ENCODE assay signal across 1 cellular context in the genomic region with DNA sequence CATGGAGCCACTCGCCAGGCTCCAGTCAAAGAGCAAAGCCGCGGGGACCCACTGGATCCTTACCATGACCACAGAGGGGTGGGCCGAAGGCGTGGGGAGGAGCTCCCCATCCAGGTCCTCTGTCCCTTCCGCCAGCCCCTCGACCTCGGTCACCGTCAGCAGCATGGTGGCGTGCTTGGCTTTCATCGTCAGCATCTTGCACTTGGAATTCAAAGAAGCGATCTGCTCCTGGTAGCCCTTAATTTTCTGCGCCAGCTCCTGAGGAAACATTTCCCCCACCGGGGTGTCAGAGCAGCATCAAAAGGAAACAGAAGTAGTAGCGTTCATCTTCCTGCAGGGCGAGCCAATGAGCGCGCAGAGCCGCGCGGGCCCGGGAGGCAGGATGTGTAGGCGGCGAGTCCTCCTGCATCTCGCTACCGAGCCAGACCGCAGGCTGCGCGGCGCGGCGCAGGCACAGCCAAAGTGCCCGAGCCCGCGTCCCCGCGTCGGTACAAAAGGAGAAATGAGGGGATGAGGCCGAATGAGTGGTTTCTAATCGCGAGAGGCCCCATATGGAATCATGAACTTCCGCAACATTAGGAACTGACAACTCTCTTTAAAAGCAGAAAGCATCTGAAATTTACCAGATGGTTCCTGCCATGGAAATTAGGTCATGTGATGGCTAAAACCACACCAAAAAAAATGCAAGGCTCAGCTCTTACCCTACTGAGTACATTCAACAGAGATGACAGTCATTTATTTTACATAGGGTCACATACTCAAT.
A peak's percentile ranks its signal among the peaks of the same experiment; 100 is the strongest.
TF ChIP-seq lines count a peak whose summit lies in the region.

No MANE protein-coding gene starts in this region.

TF ChIP-seq in HepG2, 621 proteins besides CTCF, POLR2A, EP300 and RAD21 (continued from another document and continues in another):
- TF ChIP-seq, protein P1, sequence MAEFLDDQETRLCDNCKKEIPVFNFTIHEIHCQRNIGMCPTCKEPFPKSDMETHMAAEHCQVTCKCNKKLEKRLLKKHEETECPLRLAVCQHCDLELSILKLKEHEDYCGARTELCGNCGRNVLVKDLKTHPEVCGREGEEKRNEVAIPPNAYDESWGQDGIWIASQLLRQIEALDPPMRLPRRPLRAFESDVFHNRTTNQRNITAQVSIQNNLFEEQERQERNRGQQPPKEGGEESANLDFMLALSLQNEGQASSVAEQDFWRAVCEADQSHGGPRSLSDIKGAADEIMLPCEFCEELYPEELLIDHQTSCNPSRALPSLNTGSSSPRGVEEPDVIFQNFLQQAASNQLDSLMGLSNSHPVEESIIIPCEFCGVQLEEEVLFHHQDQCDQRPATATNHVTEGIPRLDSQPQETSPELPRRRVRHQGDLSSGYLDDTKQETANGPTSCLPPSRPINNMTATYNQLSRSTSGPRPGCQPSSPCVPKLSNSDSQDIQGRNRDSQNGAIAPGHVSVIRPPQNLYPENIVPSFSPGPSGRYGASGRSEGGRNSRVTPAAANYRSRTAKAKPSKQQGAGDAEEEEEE (CRISPR knock-in tag; IDR thresholded peaks at IDR 0.05; ENCODE audit: borderline replicate concordance), result no peak; the same call in 1 of the 2 replicates
- TF ChIP-seq FOXA1 (IDR thresholded peaks at IDR 0.05) (no peak), FOXA1 (CRISPR knock-in tag; IDR thresholded peaks at IDR 0.05) (no peak), MATR3 (CRISPR knock-in tag; IDR thresholded peaks at IDR 0.05) (no peak), ZNF205 (CRISPR knock-in tag; IDR thresholded peaks at IDR 0.05) (no peak), ZNF709 (CRISPR knock-in tag; IDR thresholded peaks at IDR 0.05) (peak; percentile 79; the same call in 1 of the 2 replicates), PCBP2 (optimal IDR thresholded peaks at IDR 0.05; ENCODE audit: low read depth, low read length, poor library complexity, severe bottlenecking) (no peak), MXI1 (IDR thresholded peaks at IDR 0.05; ENCODE audit: borderline replicate concordance, low read depth, low read length) (peak; percentile 32; the same call in 1 of the 3 replicates), SALL1 (CRISPR knock-in tag; IDR thresholded peaks at IDR 0.05) (peak; percentile 88), ZNF143 (CRISPR knock-in tag; IDR thresholded peaks at IDR 0.05) (0 out of 2 replicates have a peak, but pooled peaks have one; percentile 24), DMAP1 (CRISPR knock-in tag; IDR thresholded peaks at IDR 0.05) (peak; percentile 90), ZNF354B (CRISPR knock-in tag; IDR thresholded peaks at IDR 0.05) (no peak), ZNF678 (CRISPR knock-in tag; IDR thresholded peaks at IDR 0.05) (no peak), NAIF1 (CRISPR knock-in tag; IDR thresholded peaks at IDR 0.05; ENCODE audit: borderline replicate concordance) (peak; percentile 84; the same call in 1 of the 2 replicates), ZNF382 (CRISPR knock-in tag; IDR thresholded peaks at IDR 0.05; ENCODE audit: borderline replicate concordance) (no peak), CENPX (CRISPR knock-in tag; IDR thresholded peaks at IDR 0.05) (no peak), ZNF136 (CRISPR knock-in tag; IDR thresholded peaks at IDR 0.05; ENCODE audit: low read depth) (peak; percentile 92), ZNF253 (CRISPR knock-in tag; IDR thresholded peaks at IDR 0.05; ENCODE audit: borderline replicate concordance) (no peak), SMAD9 (CRISPR knock-in tag; IDR thresholded peaks at IDR 0.05) (peak; percentile 76; the same call in 1 of the 2 replicates), SMYD3 (CRISPR knock-in tag; IDR thresholded peaks at IDR 0.05) (peak; percentile 41; the same call in 1 of the 2 replicates), ZBTB1 (CRISPR knock-in tag; IDR thresholded peaks at IDR 0.05; ENCODE audit: borderline replicate concordance) (no peak), ZNF350 (CRISPR knock-in tag; IDR thresholded peaks at IDR 0.05; ENCODE audit: borderline replicate concordance, low read depth) (peak; percentile 99; the same call in 1 of the 2 replicates), SMAD3 (CRISPR knock-in tag; IDR thresholded peaks at IDR 0.05) (no peak; the same call in 1 of the 2 replicates), ZKSCAN5 (CRISPR knock-in tag; IDR thresholded peaks at IDR 0.05) (no peak), ZNF207 (IDR thresholded peaks at IDR 0.05; ENCODE audit: borderline replicate concordance) (no peak), JARID2 (CRISPR knock-in tag; IDR thresholded peaks at IDR 0.05; ENCODE audit: insufficient replicate concordance) (no peak), SETDB1 (CRISPR knock-in tag; IDR thresholded peaks at IDR 0.05; ENCODE audit: borderline replicate concordance) (no peak), ZNF335 (CRISPR knock-in tag; IDR thresholded peaks at IDR 0.05) (0 out of 2 replicates have a peak, but pooled peaks have one; percentile 40), WIZ (CRISPR knock-in tag; IDR thresholded peaks at IDR 0.05) (peak; percentile 90), PLRG1 (conservative IDR thresholded peaks at IDR 0.05) (no peak), PITX1 (CRISPR knock-in tag; IDR thresholded peaks at IDR 0.05) (peak; percentile 73; the same call in 1 of the 2 replicates)
- TF ChIP-seq, protein P2, sequence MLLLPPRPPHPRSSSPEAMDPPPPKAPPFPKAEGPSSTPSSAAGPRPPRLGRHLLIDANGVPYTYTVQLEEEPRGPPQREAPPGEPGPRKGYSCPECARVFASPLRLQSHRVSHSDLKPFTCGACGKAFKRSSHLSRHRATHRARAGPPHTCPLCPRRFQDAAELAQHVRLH (CRISPR knock-in tag; IDR thresholded peaks at IDR 0.05; ENCODE audit: borderline replicate concordance, low read depth), result no peak; the same call in 1 of the 2 replicates
- TF ChIP-seq, protein P3, sequence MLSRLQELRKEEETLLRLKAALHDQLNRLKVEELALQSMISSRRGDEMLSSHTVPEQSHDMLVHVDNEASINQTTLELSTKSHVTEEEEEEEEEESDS (CRISPR knock-in tag; IDR thresholded peaks at IDR 0.05; ENCODE audit: borderline replicate concordance), result peak; percentile 28; the same call in 1 of the 2 replicates
- TF ChIP-seq, protein P4, sequence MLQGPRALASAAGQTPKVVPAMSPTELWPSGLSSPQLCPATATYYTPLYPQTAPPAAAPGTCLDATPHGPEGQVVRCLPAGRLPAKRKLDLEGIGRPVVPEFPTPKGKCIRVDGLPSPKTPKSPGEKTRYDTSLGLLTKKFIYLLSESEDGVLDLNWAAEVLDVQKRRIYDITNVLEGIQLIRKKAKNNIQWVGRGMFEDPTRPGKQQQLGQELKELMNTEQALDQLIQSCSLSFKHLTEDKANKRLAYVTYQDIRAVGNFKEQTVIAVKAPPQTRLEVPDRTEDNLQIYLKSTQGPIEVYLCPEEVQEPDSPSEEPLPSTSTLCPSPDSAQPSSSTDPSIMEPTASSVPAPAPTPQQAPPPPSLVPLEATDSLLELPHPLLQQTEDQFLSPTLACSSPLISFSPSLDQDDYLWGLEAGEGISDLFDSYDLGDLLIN (CRISPR knock-in tag; IDR thresholded peaks at IDR 0.05; ENCODE audit: borderline replicate concordance), result no peak
- TF ChIP-seq, protein P5, sequence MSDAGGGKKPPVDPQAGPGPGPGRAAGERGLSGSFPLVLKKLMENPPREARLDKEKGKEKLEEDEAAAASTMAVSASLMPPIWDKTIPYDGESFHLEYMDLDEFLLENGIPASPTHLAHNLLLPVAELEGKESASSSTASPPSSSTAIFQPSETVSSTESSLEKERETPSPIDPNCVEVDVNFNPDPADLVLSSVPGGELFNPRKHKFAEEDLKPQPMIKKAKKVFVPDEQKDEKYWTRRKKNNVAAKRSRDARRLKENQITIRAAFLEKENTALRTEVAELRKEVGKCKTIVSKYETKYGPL (CRISPR knock-in tag; IDR thresholded peaks at IDR 0.05), result no peak
- TF ChIP-seq, protein P6, sequence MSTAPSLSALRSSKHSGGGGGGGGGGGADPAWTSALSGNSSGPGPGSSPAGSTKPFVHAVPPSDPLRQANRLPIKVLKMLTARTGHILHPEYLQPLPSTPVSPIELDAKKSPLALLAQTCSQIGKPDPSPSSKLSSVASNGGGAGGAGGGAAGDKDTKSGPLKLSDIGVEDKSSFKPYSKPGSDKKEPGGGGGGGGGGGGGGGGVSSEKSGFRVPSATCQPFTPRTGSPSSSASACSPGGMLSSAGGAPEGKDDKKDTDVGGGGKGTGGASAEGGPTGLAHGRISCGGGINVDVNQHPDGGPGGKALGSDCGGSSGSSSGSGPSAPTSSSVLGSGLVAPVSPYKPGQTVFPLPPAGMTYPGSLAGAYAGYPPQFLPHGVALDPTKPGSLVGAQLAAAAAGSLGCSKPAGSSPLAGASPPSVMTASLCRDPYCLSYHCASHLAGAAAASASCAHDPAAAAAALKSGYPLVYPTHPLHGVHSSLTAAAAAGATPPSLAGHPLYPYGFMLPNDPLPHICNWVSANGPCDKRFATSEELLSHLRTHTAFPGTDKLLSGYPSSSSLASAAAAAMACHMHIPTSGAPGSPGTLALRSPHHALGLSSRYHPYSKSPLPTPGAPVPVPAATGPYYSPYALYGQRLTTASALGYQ (CRISPR knock-in tag; IDR thresholded peaks at IDR 0.05), result peak; percentile 23
- TF ChIP-seq, protein P7, sequence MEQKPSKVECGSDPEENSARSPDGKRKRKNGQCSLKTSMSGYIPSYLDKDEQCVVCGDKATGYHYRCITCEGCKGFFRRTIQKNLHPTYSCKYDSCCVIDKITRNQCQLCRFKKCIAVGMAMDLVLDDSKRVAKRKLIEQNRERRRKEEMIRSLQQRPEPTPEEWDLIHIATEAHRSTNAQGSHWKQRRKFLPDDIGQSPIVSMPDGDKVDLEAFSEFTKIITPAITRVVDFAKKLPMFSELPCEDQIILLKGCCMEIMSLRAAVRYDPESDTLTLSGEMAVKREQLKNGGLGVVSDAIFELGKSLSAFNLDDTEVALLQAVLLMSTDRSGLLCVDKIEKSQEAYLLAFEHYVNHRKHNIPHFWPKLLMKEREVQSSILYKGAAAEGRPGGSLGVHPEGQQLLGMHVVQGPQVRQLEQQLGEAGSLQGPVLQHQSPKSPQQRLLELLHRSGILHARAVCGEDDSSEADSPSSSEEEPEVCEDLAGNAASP (CRISPR knock-in tag; IDR thresholded peaks at IDR 0.05; ENCODE audit: borderline replicate concordance), result peak; percentile 3; the same call in 1 of the 2 replicates
- TF ChIP-seq, protein P8, sequence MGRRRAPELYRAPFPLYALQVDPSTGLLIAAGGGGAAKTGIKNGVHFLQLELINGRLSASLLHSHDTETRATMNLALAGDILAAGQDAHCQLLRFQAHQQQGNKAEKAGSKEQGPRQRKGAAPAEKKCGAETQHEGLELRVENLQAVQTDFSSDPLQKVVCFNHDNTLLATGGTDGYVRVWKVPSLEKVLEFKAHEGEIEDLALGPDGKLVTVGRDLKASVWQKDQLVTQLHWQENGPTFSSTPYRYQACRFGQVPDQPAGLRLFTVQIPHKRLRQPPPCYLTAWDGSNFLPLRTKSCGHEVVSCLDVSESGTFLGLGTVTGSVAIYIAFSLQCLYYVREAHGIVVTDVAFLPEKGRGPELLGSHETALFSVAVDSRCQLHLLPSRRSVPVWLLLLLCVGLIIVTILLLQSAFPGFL (CRISPR knock-in tag; IDR thresholded peaks at IDR 0.05), result no peak
- TF ChIP-seq, protein P9, sequence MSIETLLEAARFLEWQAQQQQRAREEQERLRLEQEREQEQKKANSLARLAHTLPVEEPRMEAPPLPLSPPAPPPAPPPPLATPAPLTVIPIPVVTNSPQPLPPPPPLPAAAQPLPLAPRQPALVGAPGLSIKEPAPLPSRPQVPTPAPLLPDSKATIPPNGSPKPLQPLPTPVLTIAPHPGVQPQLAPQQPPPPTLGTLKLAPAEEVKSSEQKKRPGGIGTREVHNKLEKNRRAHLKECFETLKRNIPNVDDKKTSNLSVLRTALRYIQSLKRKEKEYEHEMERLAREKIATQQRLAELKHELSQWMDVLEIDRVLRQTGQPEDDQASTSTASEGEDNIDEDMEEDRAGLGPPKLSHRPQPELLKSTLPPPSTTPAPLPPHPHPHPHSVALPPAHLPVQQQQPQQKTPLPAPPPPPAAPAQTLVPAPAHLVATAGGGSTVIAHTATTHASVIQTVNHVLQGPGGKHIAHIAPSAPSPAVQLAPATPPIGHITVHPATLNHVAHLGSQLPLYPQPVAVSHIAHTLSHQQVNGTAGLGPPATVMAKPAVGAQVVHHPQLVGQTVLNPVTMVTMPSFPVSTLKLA (IDR thresholded peaks at IDR 0.05), result no peak
- TF ChIP-seq, protein P10, sequence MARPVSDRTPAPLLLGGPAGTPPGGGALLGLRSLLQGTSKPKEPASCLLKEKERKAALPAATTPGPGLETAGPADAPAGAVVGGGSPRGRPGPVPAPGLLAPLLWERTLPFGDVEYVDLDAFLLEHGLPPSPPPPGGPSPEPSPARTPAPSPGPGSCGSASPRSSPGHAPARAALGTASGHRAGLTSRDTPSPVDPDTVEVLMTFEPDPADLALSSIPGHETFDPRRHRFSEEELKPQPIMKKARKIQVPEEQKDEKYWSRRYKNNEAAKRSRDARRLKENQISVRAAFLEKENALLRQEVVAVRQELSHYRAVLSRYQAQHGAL (CRISPR knock-in tag; IDR thresholded peaks at IDR 0.05; ENCODE audit: not compliant biosample characterization), result no peak
- TF ChIP-seq, protein P11, sequence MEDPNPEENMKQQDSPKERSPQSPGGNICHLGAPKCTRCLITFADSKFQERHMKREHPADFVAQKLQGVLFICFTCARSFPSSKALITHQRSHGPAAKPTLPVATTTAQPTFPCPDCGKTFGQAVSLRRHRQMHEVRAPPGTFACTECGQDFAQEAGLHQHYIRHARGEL (CRISPR knock-in tag; IDR thresholded peaks at IDR 0.05), result peak; percentile 38; the same call in 1 of the 2 replicates
